ENCODE assay signal across 1 cellular context in genomic region chr7:18287482-18287881, GRCh38.
A peak's percentile ranks its signal among the peaks of the same experiment; 100 is the strongest.
TF ChIP-seq lines count a peak whose summit lies in the region.

No MANE protein-coding gene starts in this region.

TF ChIP-seq in GM23338, 12 proteins besides CTCF, POLR2A, EP300 and RAD21 (continued from another document):
- TF ChIP-seq, protein P1, sequence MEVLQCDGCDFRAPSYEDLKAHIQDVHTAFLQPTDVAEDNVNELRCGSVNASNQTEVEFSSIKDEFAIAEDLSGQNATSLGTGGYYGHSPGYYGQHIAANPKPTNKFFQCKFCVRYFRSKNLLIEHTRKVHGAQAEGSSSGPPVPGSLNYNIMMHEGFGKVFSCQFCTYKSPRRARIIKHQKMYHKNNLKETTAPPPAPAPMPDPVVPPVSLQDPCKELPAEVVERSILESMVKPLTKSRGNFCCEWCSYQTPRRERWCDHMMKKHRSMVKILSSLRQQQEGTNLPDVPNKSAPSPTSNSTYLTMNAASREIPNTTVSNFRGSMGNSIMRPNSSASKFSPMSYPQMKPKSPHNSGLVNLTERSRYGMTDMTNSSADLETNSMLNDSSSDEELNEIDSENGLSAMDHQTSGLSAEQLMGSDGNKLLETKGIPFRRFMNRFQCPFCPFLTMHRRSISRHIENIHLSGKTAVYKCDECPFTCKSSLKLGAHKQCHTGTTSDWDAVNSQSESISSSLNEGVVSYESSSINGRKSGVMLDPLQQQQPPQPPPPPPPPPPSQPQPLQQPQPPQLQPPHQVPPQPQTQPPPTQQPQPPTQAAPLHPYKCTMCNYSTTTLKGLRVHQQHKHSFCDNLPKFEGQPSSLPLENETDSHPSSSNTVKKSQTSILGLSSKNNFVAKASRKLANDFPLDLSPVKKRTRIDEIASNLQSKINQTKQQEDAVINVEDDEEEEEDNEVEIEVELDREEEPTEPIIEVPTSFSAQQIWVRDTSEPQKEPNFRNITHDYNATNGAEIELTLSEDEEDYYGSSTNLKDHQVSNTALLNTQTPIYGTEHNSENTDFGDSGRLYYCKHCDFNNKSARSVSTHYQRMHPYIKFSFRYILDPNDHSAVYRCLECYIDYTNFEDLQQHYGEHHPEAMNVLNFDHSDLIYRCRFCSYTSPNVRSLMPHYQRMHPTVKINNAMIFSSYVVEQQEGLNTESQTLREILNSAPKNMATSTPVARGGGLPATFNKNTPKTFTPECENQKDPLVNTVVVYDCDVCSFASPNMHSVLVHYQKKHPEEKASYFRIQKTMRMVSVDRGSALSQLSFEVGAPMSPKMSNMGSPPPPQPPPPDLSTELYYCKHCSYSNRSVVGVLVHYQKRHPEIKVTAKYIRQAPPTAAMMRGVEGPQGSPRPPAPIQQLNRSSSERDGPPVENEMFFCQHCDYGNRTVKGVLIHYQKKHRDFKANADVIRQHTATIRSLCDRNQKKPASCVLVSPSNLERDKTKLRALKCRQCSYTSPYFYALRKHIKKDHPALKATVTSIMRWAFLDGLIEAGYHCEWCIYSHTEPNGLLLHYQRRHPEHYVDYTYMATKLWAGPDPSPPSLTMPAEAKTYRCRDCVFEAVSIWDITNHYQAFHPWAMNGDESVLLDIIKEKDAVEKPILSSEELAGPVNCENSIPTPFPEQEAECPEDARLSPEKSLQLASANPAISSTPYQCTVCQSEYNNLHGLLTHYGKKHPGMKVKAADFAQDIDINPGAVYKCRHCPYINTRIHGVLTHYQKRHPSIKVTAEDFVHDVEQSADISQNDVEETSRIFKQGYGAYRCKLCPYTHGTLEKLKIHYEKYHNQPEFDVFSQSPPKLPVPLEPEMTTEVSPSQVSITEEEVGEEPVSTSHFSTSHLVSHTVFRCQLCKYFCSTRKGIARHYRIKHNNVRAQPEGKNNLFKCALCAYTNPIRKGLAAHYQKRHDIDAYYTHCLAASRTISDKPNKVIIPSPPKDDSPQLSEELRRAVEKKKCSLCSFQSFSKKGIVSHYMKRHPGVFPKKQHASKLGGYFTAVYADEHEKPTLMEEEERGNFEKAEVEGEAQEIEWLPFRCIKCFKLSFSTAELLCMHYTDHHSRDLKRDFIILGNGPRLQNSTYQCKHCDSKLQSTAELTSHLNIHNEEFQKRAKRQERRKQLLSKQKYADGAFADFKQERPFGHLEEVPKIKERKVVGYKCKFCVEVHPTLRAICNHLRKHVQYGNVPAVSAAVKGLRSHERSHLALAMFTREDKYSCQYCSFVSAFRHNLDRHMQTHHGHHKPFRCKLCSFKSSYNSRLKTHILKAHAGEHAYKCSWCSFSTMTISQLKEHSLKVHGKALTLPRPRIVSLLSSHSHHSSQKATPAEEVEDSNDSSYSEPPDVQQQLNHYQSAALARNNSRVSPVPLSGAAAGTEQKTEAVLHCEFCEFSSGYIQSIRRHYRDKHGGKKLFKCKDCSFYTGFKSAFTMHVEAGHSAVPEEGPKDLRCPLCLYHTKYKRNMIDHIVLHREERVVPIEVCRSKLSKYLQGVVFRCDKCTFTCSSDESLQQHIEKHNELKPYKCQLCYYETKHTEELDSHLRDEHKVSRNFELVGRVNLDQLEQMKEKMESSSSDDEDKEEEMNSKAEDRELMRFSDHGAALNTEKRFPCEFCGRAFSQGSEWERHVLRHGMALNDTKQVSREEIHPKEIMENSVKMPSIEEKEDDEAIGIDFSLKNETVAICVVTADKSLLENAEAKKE (CRISPR knock-in tag; IDR thresholded peaks at IDR 0.05) = peak; percentile 55; the same call in 1 of the 2 replicates
